ENCODE assay signal across 1 cellular context in the genomic region with DNA sequence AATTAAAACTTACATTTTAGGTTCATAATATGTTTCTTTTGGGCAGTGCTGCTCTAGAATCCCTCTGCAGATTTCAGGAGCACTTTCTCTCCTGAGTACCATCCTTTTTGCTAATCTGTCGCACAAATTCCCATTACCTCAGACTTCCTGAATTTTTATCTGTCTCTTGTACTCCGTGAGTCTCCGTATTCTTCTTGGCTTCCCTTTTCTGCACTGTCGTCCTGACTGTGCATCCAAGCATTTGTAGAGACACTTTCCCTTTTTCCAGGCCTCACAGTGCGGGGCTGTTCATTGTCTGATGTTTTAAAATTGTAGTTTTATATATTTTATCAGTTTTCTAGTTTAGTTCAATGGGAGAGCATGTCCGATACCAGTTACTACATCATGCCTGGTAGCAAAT.
TF ChIP-seq lines count a peak whose summit lies in the region.

No MANE protein-coding gene starts in this region.

TF ChIP-seq in HepG2, 621 proteins besides CTCF, POLR2A, EP300 and RAD21 (continued from another document):
- TF ChIP-seq, protein P1, sequence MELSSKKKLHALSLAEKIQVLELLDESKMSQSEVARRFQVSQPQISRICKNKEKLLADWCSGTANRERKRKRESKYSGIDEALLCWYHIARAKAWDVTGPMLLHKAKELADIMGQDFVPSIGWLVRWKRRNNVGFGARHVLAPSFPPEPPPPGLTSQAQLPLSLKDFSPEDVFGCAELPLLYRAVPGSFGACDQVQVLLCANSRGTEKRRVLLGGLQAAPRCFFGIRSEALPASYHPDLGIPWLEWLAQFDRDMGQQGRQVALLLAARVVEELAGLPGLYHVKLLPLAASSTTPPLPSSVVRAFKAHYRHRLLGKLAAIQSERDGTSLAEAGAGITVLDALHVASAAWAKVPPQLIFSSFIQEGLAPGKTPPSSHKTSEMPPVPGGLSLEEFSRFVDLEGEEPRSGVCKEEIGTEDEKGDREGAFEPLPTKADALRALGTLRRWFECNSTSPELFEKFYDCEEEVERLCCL (CRISPR knock-in tag; IDR thresholded peaks at IDR 0.05; ENCODE audit: borderline replicate concordance) = no peak
- no peak for TF ChIP-seq RBFOX2 (IDR thresholded peaks at IDR 0.05; ENCODE audit: low read depth, low read length)
